8 cellular contexts compared by ENCODE assay signal in genomic region chr2:127885341-127885740, GRCh38. TPM values are rescaled to one million over a fixed set of nuclear protein-coding genes. Genes with fewer than 3 reads are reported as not detected.
DNase-seq lines count a peak whose midpoint lies in the region; ATAC-seq and TF ChIP-seq lines count a peak whose summit lies in the region.
"Not testable (repeated sequence)": the region's sequence is repeated elsewhere in the genome, so short reads cannot be mapped to it uniquely, and the experiment has no call there.

No MANE protein-coding gene starts in this region.

- POLR2A ChIA-PET in HEK293 (lab: Yijun Ruan, JAX): interaction anchor here (1.5 kb wide), 1 partner anchor 28 kb away, joined by 4 read pairs; the partner anchor contains the start of gene POLR2D

- not testable (repeated sequence) for H3K4me1 ChIP-seq in HEK293 (ENCODE audit: control insufficient read depth, insufficient read depth, low read length)

- peaks cover 59% of the 10 kb centered on the region for H3K4me1 Mint-ChIP-seq in activated naive CD8-positive, alpha-beta T cell (ENCODE audit: low read depth)
- peaks cover 31% of the 10 kb centered on the region for H3K4me1 Mint-ChIP-seq in neural crest cell

- not testable (repeated sequence) for H3K9me3 Mint-ChIP-seq in activated naive CD8-positive, alpha-beta T cell (ENCODE audit: low read depth); neural crest cell

- peak; percentile 20 for ATAC-seq in stimulated activated naive CD8-positive, alpha-beta T cell treated with anti-CD3 and anti-CD28 coated beads, Interleukin-15, Interleukin-2, amounts not matched to agents 100 U/mL and 50 U/mL, for 24 hours

- not testable (repeated sequence) for DNase-seq in Jurkat, Clone E6-1 (ENCODE audit: low read depth, low spot score)
- DNase-seq in T-helper 9 cell: peak; percentile 30
- DNase-seq in glomerular visceral epithelial cell (ENCODE audit: extremely low spot score): peak; percentile 15
- DNase-seq in neural crest cell (ENCODE audit: low read depth, low spot score): peak; percentile 46
- peak; percentile 50 for DNase-seq in stimulated activated naive CD8-positive, alpha-beta T cell treated with anti-CD3 and anti-CD28 coated beads, Interleukin-15, Interleukin-2, amounts not matched to agents 100 U/mL and 50 U/mL, for 24 hours

- H3K4me3 Mint-ChIP-seq in activated naive CD8-positive, alpha-beta T cell: peak overlapping the region; percentile 95
- H3K4me3 Mint-ChIP-seq in neural crest cell: peak overlapping the region; percentile 95

- H3K27ac ChIP-seq in HEK293 (ENCODE audit: extremely low read depth, low read depth, low read length): peak overlapping the region; percentile 68; the same call in 1 of the 2 replicates

- not testable (repeated sequence) for H3K36me3 Mint-ChIP-seq in activated naive CD8-positive, alpha-beta T cell; neural crest cell (ENCODE audit: low read depth)

- CTCF ChIA-PET in HEK293 (lab: Yijun Ruan, JAX): interaction anchor here (1.6 kb wide), 1 partner anchor 10 kb away, joined by 4 read pairs; no protein-coding TSS in a partner anchor

- peak overlapping the region; percentile 85 for H3K4me3 ChIP-seq in GM08714 (ENCODE audit: low read length)
- peak overlapping the region; percentile 54 for H3K4me3 ChIP-seq in HEK293 (ENCODE audit: low read depth, low read length)
- H3K4me3 ChIP-seq in Jurkat, Clone E6-1 (ENCODE audit: low read length): peak overlapping the region; percentile 57

- peaks cover 15 to 37% of the 10 kb centered on the region in 2 experiments for H3K36me3 ChIP-seq in HEK293 (ENCODE audit: control insufficient read depth in 2 of 2, insufficient read depth in 1 of 2, low read length in 2 of 2)

- TF ChIP-seq CTCF in HEK293 (tag by site-specific recombination; IDR thresholded peaks at IDR 0.05): not testable (repeated sequence)
- peak; percentile 46 for TF ChIP-seq CTCF in neural crest cell (conservative IDR thresholded peaks at IDR 0.05)

- H3K27ac Mint-ChIP-seq in activated naive CD8-positive, alpha-beta T cell: peak overlapping the region; percentile 72
- peak overlapping the region; percentile 88 for H3K27ac Mint-ChIP-seq in neural crest cell (ENCODE audit: unreplicated experiment)

- H3K27me3 Mint-ChIP-seq in activated naive CD8-positive, alpha-beta T cell; neural crest cell (ENCODE audit: low read depth): not testable (repeated sequence)

- not testable (repeated sequence) for H3K9me3 ChIP-seq in HEK293 (ENCODE audit: control insufficient read depth, insufficient read depth, low read depth, low read length)

RNA-seq across cellular contexts. Expression of gene AMMECR1L, which starts 0.4 kb away (rescaled TPM):
- 14.9 TPM for polyA plus RNA-seq in Jurkat, Clone E6-1 (2012; ENCODE audit: insufficient read depth, insufficient read length)
- total RNA-seq in neural crest cell: 25.3 and 27.0 TPM in 2 replicates

RNA-seq across cellular contexts. Expression of gene POLR2D, which starts 27.4 kb away (rescaled TPM):
- 63.3 TPM for polyA plus RNA-seq in Jurkat, Clone E6-1 (2012; ENCODE audit: insufficient read depth, insufficient read length)
- 83.1 and 84.5 TPM in 2 replicates for total RNA-seq in neural crest cell
